10 cellular contexts compared by ENCODE assay signal in genomic region chr5:1883120-1883924, GRCh38. TPM values are rescaled to one million over a fixed set of nuclear protein-coding genes. Genes with fewer than 3 reads are reported as not detected.
DNase-seq lines count a peak whose midpoint lies in the region; ATAC-seq, FAIRE-seq and TF ChIP-seq lines count a peak whose summit lies in the region.
"Had no signal": no experiment of that assay in that cellular context is flagged by ENCODE, and none has a peak within 500 bp of the region (broad histone marks: within the 10 kb centered on the region; RNA-seq: fewer than 3 reads in every experiment).

No MANE protein-coding gene starts in this region.

- FAIRE-seq in K562 (lab: Jason Lieb, UNC) = no peak
- no peak for FAIRE-seq in keratinocyte (lab: Jason Lieb, UNC)

- intact Hi-C loops in Right ventricle myocardium inferior (cut with DNase I) = loop anchor here (2.0 to 5.0 kb wide), 3 partner anchors 46 to 129 kb away; partner anchors contain the start of gene MRPL36
- intact Hi-C loops in cardiac septum (cut with DNase I) = loop anchor here (5.0 kb wide), 1 partner anchor 64 kb away; no protein-coding TSS in a partner anchor
- intact Hi-C loops in K562 (cut with micrococcal nuclease) = no loop called here
- intact Hi-C loops in aorta (cut with DNase I) = no loop called here
- intact Hi-C loops in Caco-2 (cut with micrococcal nuclease; ENCODE audit: unreplicated experiment) = no loop called here

- no peak for TF ChIP-seq EP300 in K562 (IDR thresholded peaks at IDR 0.05; ENCODE audit: low read length)

- no peak overlapping the region for H3K4me3 Mint-ChIP-seq in Caco-2 (ENCODE audit: unreplicated experiment)

- in situ Hi-C loops in K562 (cut with MboI) = no loop called here

- H3K9ac ChIP-seq in K562 (ENCODE audit: insufficient read depth in 1 of 2, low read depth in 2 of 2, low read length in 2 of 2) (no peak overlapping the region), keratinocyte (ENCODE audit: control insufficient read depth, extremely low read depth, insufficient read depth, low read length) (peak overlapping the region; percentile 98)

- no peak for TF ChIP-seq POLR2A in K562 (conservative IDR thresholded peaks at IDR 0.05)

- ATAC-seq in Right ventricle myocardium inferior (peak; percentile 52), K562 (peak; percentile 75), aorta (ENCODE audit: low FRiP score) (no peak), GM21737 (IDR thresholded peaks at IDR 0.05; ENCODE audit: unreplicated experiment) (no peak)

- no peaks in the 10 kb centered on the region for H3K9me3 ChIP-seq in K562 (replicated peaks; ENCODE audit: control insufficient read depth, insufficient read depth, low read depth, low read length)
- no peaks in the 10 kb centered on the region for H3K9me3 ChIP-seq in keratinocyte (ENCODE audit: control insufficient read depth, low read depth, low read length)
- H3K9me3 ChIP-seq in aorta (ENCODE audit: control insufficient read depth, low read length) = no peaks in the 10 kb centered on the region
- peaks cover 7% of the 10 kb centered on the region; the same call in 1 of the 2 replicates for H3K9me3 ChIP-seq in Caco-2

- no peaks in the 10 kb centered on the region for H4K20me1 ChIP-seq in K562 (replicated peaks; ENCODE audit: control insufficient read depth, insufficient read depth, low read length)
- H4K20me1 ChIP-seq in keratinocyte (ENCODE audit: control insufficient read depth, extremely low read depth, insufficient read depth, low read length) = no peaks in the 10 kb centered on the region

- H3K9me1 ChIP-seq in K562 (ENCODE audit: control insufficient read depth, insufficient read depth, low read length) = peaks cover 3% of the 10 kb centered on the region
- H3K9me1 ChIP-seq in keratinocyte (ENCODE audit: control insufficient read depth, extremely low read depth, insufficient read depth, low read length) = no peaks in the 10 kb centered on the region

- H3K79me2 ChIP-seq in K562 (ENCODE audit: control insufficient read depth, insufficient read depth, low read length) (no peaks in the 10 kb centered on the region), keratinocyte (ENCODE audit: control insufficient read depth, insufficient read depth, low read length) (peaks cover 46% of the 10 kb centered on the region)

- no peaks in the 10 kb centered on the region for H3K36me3 Mint-ChIP-seq in Caco-2 (ENCODE audit: insufficient read depth, unreplicated experiment)

- POLR2A ChIA-PET in K562 (lab: Yijun Ruan, JAX) (interaction anchor here (0.9 kb wide), 1 partner anchor 13 kb away, joined by 3 read pairs; no protein-coding TSS in a partner anchor), Caco-2 (lab: Charles Lee) (no interaction called here)

- TF ChIP-seq CTCF in K562 (IDR thresholded peaks at IDR 0.05 in 2 of 3, conservative IDR thresholded peaks at IDR 0.05 in 1 of 3; ENCODE audit: insufficient read depth in 2 of 3, low read depth in 1 of 3, low read length in 3 of 3) (no peak), keratinocyte (optimal IDR thresholded peaks at IDR 0.05 in 1 of 3, IDR thresholded peaks at IDR 0.05 in 1 of 3, conservative IDR thresholded peaks at IDR 0.05 in 1 of 3; ENCODE audit: extremely low read depth in 1 of 3, insufficient read depth in 2 of 3, low read length in 3 of 3) (peak in 1 of 3 experiments; percentile 60), Caco-2 (IDR thresholded peaks at IDR 0.05; ENCODE audit: insufficient read depth in 1 of 2, low read depth in 1 of 2, low read length in 1 of 2, severe bottlenecking in 1 of 2, unreplicated experiment in 1 of 2) (no peak)

- H3K27me3 Mint-ChIP-seq in Caco-2 (ENCODE audit: insufficient read depth, unreplicated experiment) = no peaks in the 10 kb centered on the region

- DNase-seq in Right ventricle myocardium inferior (ENCODE audit: missing footprints) (peak; percentile 55), cardiac septum (ENCODE audit: low spot score) (no peak), K562 (ENCODE audit: extremely low read depth in 1 of 4, low spot score in 3 of 4) (peak in 1 of 4 experiments; percentile 39), keratinocyte (ENCODE audit: low read depth, low spot score) (no peak), aorta (peak; percentile 17 to 77), Caco-2 (no peak)
- no peak for DNase-seq in activated CD4-positive, CD25-positive, alpha-beta regulatory T cell (lab: John Stamatoyannopoulos, UW)
- DNase-seq: naive B cell, NCI-H510A had no signal

- H3K36me3 ChIP-seq in K562 (ENCODE audit: control insufficient read depth, insufficient read depth, low read length) = no peaks in the 10 kb centered on the region
- H3K36me3 ChIP-seq in keratinocyte (ENCODE audit: control insufficient read depth in 2 of 2, extremely low read depth in 1 of 2, insufficient read depth in 2 of 2, low read length in 2 of 2) = peaks cover 12 to 16% of the 10 kb centered on the region in 2 experiments
- no peaks in the 10 kb centered on the region for H3K36me3 ChIP-seq in aorta (ENCODE audit: control insufficient read depth in 1 of 2, insufficient read depth in 2 of 2, low read length in 1 of 2)
- H3K36me3 ChIP-seq in Caco-2 (ENCODE audit: control insufficient read depth, insufficient read depth, low read length) = no peaks in the 10 kb centered on the region

- BruUV-seq in K562 (replicated peaks; lab: Mats Ljungman, UMichigan) (no TSS peak), Caco-2 (replicated peaks; lab: Mats Ljungman, UMichigan) (no TSS peak)

- H3K4me3 ChIP-seq in K562 (no peak overlapping the region), keratinocyte (ENCODE audit: control insufficient read depth in 2 of 3, extremely low read depth in 1 of 3, insufficient read depth in 2 of 3, low read depth in 1 of 3, low read length in 3 of 3) (peak overlapping the region; percentile 71 to 89 (median 88)), aorta (ENCODE audit: low read length in 2 of 2) (peak overlapping the region in 1 of 2 donors; percentile 1), Caco-2 (ENCODE audit: low read depth, low read length) (no peak overlapping the region)

- H3K4me1 Mint-ChIP-seq in Caco-2 (ENCODE audit: low read depth, unreplicated experiment) = no peaks in the 10 kb centered on the region

- no peak overlapping the region for H3K4me2 ChIP-seq in K562 (ENCODE audit: insufficient read depth, low read length)
- H3K4me2 ChIP-seq in keratinocyte (ENCODE audit: control insufficient read depth, extremely low read depth, insufficient read depth, low read depth, low read length) = peak overlapping the region; percentile 78

- H3K27me3 ChIP-seq in K562 (ENCODE audit: control insufficient read depth in 2 of 2, insufficient read depth in 2 of 2, low read length in 2 of 2) (peaks cover 12 to 31% of the 10 kb centered on the region in 2 experiments; a peak in 4 of 5 replicates), keratinocyte (ENCODE audit: control insufficient read depth, extremely low read depth, insufficient read depth, low read length) (no peaks in the 10 kb centered on the region), aorta (ENCODE audit: control insufficient read depth in 1 of 2, insufficient read depth in 2 of 2, low read length in 1 of 2) (no peaks in the 10 kb centered on the region), Caco-2 (replicated peaks; ENCODE audit: control insufficient read depth, insufficient read depth, low read length) (no peaks in the 10 kb centered on the region)

- CTCF ChIA-PET in K562 (lab: Yijun Ruan, JAX; ENCODE audit: low intra/inter-chr PET ratio) = no interaction called here
- CTCF ChIA-PET in Caco-2 (lab: Charles Lee) = no interaction called here

- H3K27ac Mint-ChIP-seq in Caco-2 (ENCODE audit: unreplicated experiment) = no peak overlapping the region

- TF ChIP-seq RAD21 in K562 (CRISPR knock-in tag; conservative IDR thresholded peaks at IDR 0.05 in 1 of 2, IDR thresholded peaks at IDR 0.05 in 1 of 2) = no peak

- dilution Hi-C loops in keratinocyte (cut with MboI; ENCODE audit: extremely low pct_ligation_motif_present, low sequenced_read_pairs) = no loop called here

- H3K4me1 ChIP-seq in K562 (replicated peaks in 1 of 2; ENCODE audit: control insufficient read depth in 2 of 2, insufficient read depth in 2 of 2, low read length in 2 of 2) (peaks cover 0 to 19% of the 10 kb centered on the region in 2 experiments; a peak in 2 of 5 replicates), keratinocyte (ENCODE audit: control insufficient read depth, extremely low read depth, insufficient read depth, low read length) (peaks cover 15% of the 10 kb centered on the region), aorta (ENCODE audit: control insufficient read depth in 1 of 2, insufficient read depth in 2 of 2, low read length in 2 of 2) (no peaks in the 10 kb centered on the region), Caco-2 (no peaks in the 10 kb centered on the region)

- H3K27ac ChIP-seq in K562 (ENCODE audit: extremely low read depth, low read depth, low read length) (no peak overlapping the region), keratinocyte (ENCODE audit: control insufficient read depth, insufficient read depth, low read length) (peak overlapping the region; percentile 95), aorta (ENCODE audit: low read depth in 1 of 2, low read length in 2 of 2) (no peak overlapping the region)

- WGBS in K562 (ENCODE audit: insufficient coverage, low coverage, missing lambda C conversion rate) = 13% methylated on average over 59 of the region's 78 CpGs
- 1% methylated on average over 74 to 78 of the region's 78 CpGs for WGBS in aorta, 2 donors

- H2AFZ ChIP-seq in K562 (ENCODE audit: low read depth, low read length) (no peak overlapping the region), keratinocyte (ENCODE audit: control insufficient read depth, low read length) (no peak overlapping the region)

- H3K9me3 Mint-ChIP-seq in Caco-2 (ENCODE audit: unreplicated experiment) = no peaks in the 10 kb centered on the region

RNA-seq across cellular contexts. Expression of gene IRX4, which starts 0.6 kb away (rescaled TPM):
- total RNA-seq in Right ventricle myocardium inferior (17.6 TPM), cardiac septum (12.1 TPM), K562 (2014; rRNA removed) (not detected in 2 replicates), K562 (2014; rRNA removed; fragmentation: Illumina TruSeq; extraction: Trizol) (not detected in 2 replicates), K562 (2015; rRNA removed; fragmentation: Illumina TruSeq; extraction: Trizol) (not detected in 2 replicates), K562 (2021) (not detected in 2 replicates), aorta (not detected), Caco-2 (2022) (0.14 TPM in 1 of 2 replicates, not detected in the other)
- 0.21 TPM in 1 of 2 replicates, not detected in the other for total RNA-seq in K562 (2011; cell fraction: chromatin; rRNA removed; ENCODE audit: low replicate concordance)
- total RNA-seq in K562 (2011; cell fraction: nucleolus; rRNA removed) = not detected in 2 replicates
- not detected in 2 replicates for total RNA-seq in K562 (2011; cell fraction: nucleoplasm; rRNA removed)
- polyA plus RNA-seq in K562 (2011; rRNA removed) (not detected in 2 replicates), K562 (2014; fragmentation: Illumina TruSeq; extraction: Trizol) (not detected in 2 replicates), K562 (2014; fragmentation: Nextera tagmentation; extraction: Ambion mirVana) (not detected), K562 (2014; rRNA removed) (not detected in 2 replicates), keratinocyte (14.6 to 34.2 TPM (median 18.2 TPM) in 3 replicates), aorta (not detected)
- not detected in 2 replicates for polyA plus RNA-seq in K562 (2011; cell fraction: cytosol; rRNA removed)
- polyA plus RNA-seq in K562 (2011; cell fraction: nucleus; rRNA removed) = 0.10 TPM in 1 of 2 replicates, not detected in the other
- 0.11 TPM in 1 of 2 replicates, not detected in the other for polyA plus RNA-seq in K562 (2012)
- polyA minus RNA-seq in K562 (2011; rRNA and poly(A)+ RNA removed) = not detected in 2 replicates
- polyA minus RNA-seq in K562 (2011; cell fraction: cytosol; rRNA and poly(A)+ RNA removed) = not detected in 2 replicates
- polyA minus RNA-seq in K562 (2011; cell fraction: nucleus; rRNA and poly(A)+ RNA removed) = 0.11 TPM in 1 of 2 replicates, not detected in the other
- polyA plus RNA-seq in keratinocyte (2011; ENCODE audit: low read depth) = 13.6 TPM
- polyA plus RNA-seq in keratinocyte (2011; cell fraction: cytosol; rRNA removed) = 6.5 and 16.3 TPM in 2 replicates
- 34.8 and 47.6 TPM in 2 replicates for polyA plus RNA-seq in keratinocyte (2011; cell fraction: nucleus; rRNA removed)
- 15.4 and 29.7 TPM in 2 replicates for polyA plus RNA-seq in keratinocyte (2012; ENCODE audit: low replicate concordance)
- 5.0 to 16.1 TPM (median 7.4 TPM) in 3 replicates for polyA minus RNA-seq in keratinocyte
- polyA minus RNA-seq in keratinocyte (2011; cell fraction: cytosol; rRNA and poly(A)+ RNA removed) = 43.7 TPM
- 22.8 and 27.1 TPM in 2 replicates for polyA minus RNA-seq in keratinocyte (2011; cell fraction: nucleus; rRNA and poly(A)+ RNA removed)

Comparison
In these comparisons a context has a peak if more than half of its experiments do, and no peak if none do; other contexts are left out.
1. DNase-seq: peak in Right ventricle myocardium inferior (single experiment) and aorta (2 of 2); none in cardiac septum (single experiment), keratinocyte (single experiment), activated CD4-positive, CD25-positive, alpha-beta regulatory T cell (0 of 4) and Caco-2 (0 of 2).
2. ATAC-seq: peak in Right ventricle myocardium inferior (single experiment) and K562 (single experiment); none in aorta (single experiment) and GM21737 (single experiment).
3. H3K4me3 ChIP-seq: peak in keratinocyte (3 of 3); none in K562 (single experiment) and Caco-2 (single experiment).
4. RNA of gene IRX4, which starts 0.6 kb away (total RNA-seq): 17.6 TPM in Right ventricle myocardium inferior (single experiment) and 12.1 TPM in cardiac septum (single experiment); 0.21 TPM in K562, not detected in aorta and 0.14 TPM in Caco-2; every median in the first group is over 10 times any median in the second.
5. intact Hi-C loops: an anchor here in Right ventricle myocardium inferior (2.0 to 5.0 kb wide) and cardiac septum (5.0 kb wide); none called in K562, aorta and Caco-2.